In genomic region chr9:4642351-4642750, GRCh38 we compare ENCODE assay signal across 7 cellular contexts.
"Had no signal": no experiment of that assay in that cellular context is flagged by ENCODE, and none has a peak within 500 bp of the region (broad histone marks: within the 10 kb centered on the region; RNA-seq: fewer than 3 reads in every experiment).

No MANE protein-coding gene starts in this region.

- H3K4me2 ChIP-seq: GM23338 had no signal

- H3K4me1 ChIP-seq: HAP-1 had no signal

- H2AFZ ChIP-seq: GM23338 had no signal

- ATAC-seq: GM23338, HCT116, K562 had no signal

- H3K9me3 Mint-ChIP-seq: GM23338, HFFc6 had no signal

- H3K4me3 ChIP-seq: GM23338, HAP-1, K562 had no signal

- H3K4me3 Mint-ChIP-seq: GM23338, HFFc6 had no signal

- H3K27ac Mint-ChIP-seq: GM23338, HFFc6 had no signal

- H3K9me3 ChIP-seq: HAP-1 had no signal

- H3K36me3 ChIP-seq: HAP-1 had no signal

- DNase-seq: HFFc6, IMR-90, KG1 had no signal
